Comparison of ENCODE assay signal across 26 cellular contexts in genomic region chr21:39854572-39854971, GRCh38. TPM values are rescaled to one million over a fixed set of nuclear protein-coding genes. Genes with fewer than 3 reads are reported as not detected.
"Had no signal": no experiment of that assay in that cellular context is flagged by ENCODE, and none has a peak within 500 bp of the region (broad histone marks: within the 10 kb centered on the region; RNA-seq: fewer than 3 reads in every experiment).

No MANE protein-coding gene starts in this region.

- H3K27me3 Mint-ChIP-seq: memory B cell had no signal

- H3K4me1 ChIP-seq: gastrocnemius medialis had no signal

- H3K36me3 ChIP-seq: adrenal gland, gastrocnemius medialis, ovary, stomach had no signal

- H3K27me3 ChIP-seq: adrenal gland, gastrocnemius medialis, ovary, stomach had no signal

- H3K4me3 Mint-ChIP-seq: activated T-helper 1 cell treated with anti-CD3 and anti-CD28 coated beads, Interleukin-12 subunit alpha, Interleukin-12 subunit beta, Interleukin-2, Interleukin-4 antibody, amounts not matched to agents 30 ng/mL and 10 ng/mL and 1 ng/mL, durations not matched to agents 14 hours and 24 hours and 36 hours; immature natural killer cell; memory B cell; neural crest cell; stimulated activated effector memory CD8-positive, alpha-beta T cell treated with anti-CD3 and anti-CD28 coated beads, Interleukin-12 subunit alpha, Interleukin-12 subunit beta, amount 100 ng/mL, for 72 hours; type B pancreatic cell had no signal

- DNase-seq: activated CD4-positive, alpha-beta T cell treated with anti-CD3 and anti-CD28 coated beads, Interleukin-2, amount 50 U/mL, for 1 hour; activated CD4-positive, CD25-positive, alpha-beta regulatory T cell treated with anti-CD3 and anti-CD28 coated beads, Interleukin-2, amount 50 U/mL, for 72 hours; activated gamma-delta T cell treated with Interleukin-2 at 50 U/mL for 16 hours; activated T-cell treated with anti-CD3 and anti-CD28 coated beads for 4 hours; adrenal gland; effector CD4-positive, alpha-beta T cell; gastrocnemius medialis; head of caudate nucleus; immature natural killer cell; ovary; stimulated activated CD4-positive, alpha-beta T cell treated with anti-CD3 and anti-CD28 coated beads, Interleukin-4, amount 100 ng/mL, for 24 hours; stomach had no signal

- H3K27ac Mint-ChIP-seq: activated naive CD4-positive, alpha-beta T cell treated with anti-CD3 and anti-CD28 coated beads, Interleukin-2, amount 50 U/mL, for 72 hours; activated T-helper 1 cell treated with anti-CD3 and anti-CD28 coated beads, Interleukin-12 subunit alpha, Interleukin-12 subunit beta, Interleukin-2, Interleukin-4 antibody, amounts not matched to agents 30 ng/mL and 10 ng/mL and 1 ng/mL, durations not matched to agents 14 hours and 24 hours and 36 hours; immature natural killer cell; memory B cell; stimulated activated effector memory CD8-positive, alpha-beta T cell treated with anti-CD3 and anti-CD28 coated beads, Interleukin-12 subunit alpha, Interleukin-12 subunit beta, amount 100 ng/mL, for 72 hours; type B pancreatic cell had no signal

- H3K36me3 Mint-ChIP-seq: activated naive CD4-positive, alpha-beta T cell treated with anti-CD3 and anti-CD28 coated beads, Interleukin-2, amount 50 U/mL, for 72 hours; immature natural killer cell; memory B cell; stimulated activated effector memory CD8-positive, alpha-beta T cell treated with anti-CD3 and anti-CD28 coated beads, Interleukin-12 subunit alpha, Interleukin-12 subunit beta, amount 100 ng/mL, for 72 hours had no signal

- H3K9me3 ChIP-seq: adrenal gland, gastrocnemius medialis, ovary, stomach had no signal

- H3K4me2 ChIP-seq: smooth muscle cell had no signal

- ATAC-seq: activated naive CD4-positive, alpha-beta T cell treated with anti-CD3 and anti-CD28 coated beads, Interleukin-2, amount 50 U/mL, for 72 hours; esophagus mucosa; gastrocnemius medialis; sciatic nerve; stimulated activated effector memory CD8-positive, alpha-beta T cell treated with anti-CD3 and anti-CD28 coated beads, Interleukin-12 subunit alpha, Interleukin-12 subunit beta, amount 100 ng/mL, for 72 hours had no signal

- H3K27ac ChIP-seq: adrenal gland, gastrocnemius medialis, ovary, stomach had no signal

- H3K4me3 ChIP-seq: adrenal gland, gastrocnemius medialis, ovary, smooth muscle cell, stomach had no signal

- H3K4me1 Mint-ChIP-seq: immature natural killer cell; memory B cell; neural crest cell; stimulated activated effector memory CD8-positive, alpha-beta T cell treated with anti-CD3 and anti-CD28 coated beads, Interleukin-12 subunit alpha, Interleukin-12 subunit beta, amount 100 ng/mL, for 72 hours had no signal

RNA-seq across cellular contexts. Expression of gene PCP4, which starts 12.7 kb away (rescaled TPM):
- total RNA-seq: activated naive CD4-positive, alpha-beta T cell treated with anti-CD3 and anti-CD28 coated beads, Interleukin-2, amount 50 U/mL, for 72 hours; activated T-helper 1 cell treated with anti-CD3 and anti-CD28 coated beads, Interleukin-12 subunit alpha, Interleukin-12 subunit beta, Interleukin-2, Interleukin-4 antibody, amounts not matched to agents 30 ng/mL and 10 ng/mL and 1 ng/mL, durations not matched to agents 14 hours and 24 hours and 36 hours; bronchial epithelial cell; gastrocnemius medialis; liver; mononuclear cell; pulmonary artery endothelial cell; smooth muscle cell; T-helper 1 cell treated with Interleukin-12 subunit alpha and Interleukin-12 subunit beta and Interleukin-4 antibody, amounts not matched to agents 30 ng/mL and 1 ng/mL, for 36 hours had no signal
- polyA plus RNA-seq: immature natural killer cell, smooth muscle cell had no signal
